ENCODE assay signal across 15 cellular contexts in the genomic region with DNA sequence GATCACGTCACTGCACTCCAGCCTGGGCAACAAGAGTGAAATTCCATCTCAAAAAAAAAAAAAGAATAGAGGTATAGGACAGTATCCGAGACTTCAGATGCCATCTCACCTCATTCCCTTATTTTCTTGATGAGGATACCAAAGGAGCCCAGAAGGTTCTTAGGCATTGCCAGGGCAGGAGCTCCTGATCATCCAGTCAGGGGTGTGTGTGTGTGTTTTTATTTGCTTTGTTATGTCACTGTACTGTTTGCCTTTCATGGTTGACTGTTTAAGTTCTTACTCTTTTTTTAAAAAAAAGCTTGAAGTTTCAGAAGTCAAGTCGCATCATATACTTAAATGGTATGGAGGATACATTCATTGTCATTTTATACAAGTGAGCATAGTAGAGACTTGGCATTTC.
A peak's percentile ranks its signal among the peaks of the same experiment; 100 is the strongest.
DNase-seq lines count a peak whose midpoint lies in the region; ATAC-seq, FAIRE-seq and TF ChIP-seq lines count a peak whose summit lies in the region.
"Had no signal": no experiment of that assay in that cellular context is flagged by ENCODE, and none has a peak within 500 bp of the region (broad histone marks: within the 10 kb centered on the region; RNA-seq: fewer than 3 reads in every experiment).

No MANE protein-coding gene starts in this region.

- H3K9me3 ChIP-seq in PC-3 (ENCODE audit: low read length) (no peaks in the 10 kb centered on the region), pancreas (no peaks in the 10 kb centered on the region), MG63 (no peaks in the 10 kb centered on the region)
- H3K9me3 ChIP-seq: BLaER1, Caco-2 had no signal

- CTCF ChIA-PET in PC-3 (lab: Charles Lee): interaction anchor here (0.7 kb wide), 1 partner anchor 104 kb away, joined by 4 read pairs; no protein-coding TSS in a partner anchor

- H3F3A ChIP-seq in PC-3 (ENCODE audit: low read length, unreplicated experiment): no peaks in the 10 kb centered on the region

- no peak for FAIRE-seq in pancreas (lab: Jason Lieb, UNC)

- H3K27me3 ChIP-seq in PC-3 (ENCODE audit: low read length) (no peaks in the 10 kb centered on the region), pancreas (no peaks in the 10 kb centered on the region), MG63 (no peaks in the 10 kb centered on the region)

- H3K9me2 ChIP-seq in PC-3 (replicated peaks; ENCODE audit: low read length): no peaks in the 10 kb centered on the region

- H3K4me1 ChIP-seq in PC-3 (ENCODE audit: insufficient read depth, low read length) (no peaks in the 10 kb centered on the region), pancreas (no peaks in the 10 kb centered on the region)
- H3K4me1 ChIP-seq: Caco-2 had no signal

- ATAC-seq in PC-3 (peak; percentile 77), pancreas (peak in 3 of 4 donors; percentile 28 to 32 (median 32)), GM21529 (IDR thresholded peaks at IDR 0.05; ENCODE audit: unreplicated experiment) (no peak)
- ATAC-seq: GM23338 had no signal

- no peak overlapping the region for H3K4me3 Mint-ChIP-seq in activated CD4-positive, alpha-beta T cell treated with anti-CD3 and anti-CD28 coated beads, Interleukin-2, amount 10 ng/mL, durations not matched to agents 24 days and 14 days
- no peak overlapping the region for H3K4me3 Mint-ChIP-seq in immature natural killer cell
- H3K4me3 Mint-ChIP-seq: CD8-positive, alpha-beta memory T cell; GM23338 had no signal

- H3K4me1 Mint-ChIP-seq in activated CD4-positive, alpha-beta T cell treated with anti-CD3 and anti-CD28 coated beads, Interleukin-2, amount 10 ng/mL, durations not matched to agents 24 days and 14 days: peaks cover 80% of the 10 kb centered on the region
- peaks cover 42 to 58% of the 10 kb centered on the region in 2 donors for H3K4me1 Mint-ChIP-seq in immature natural killer cell

- POLR2A ChIA-PET in PC-3 (lab: Charles Lee; ENCODE audit: unreplicated experiment): interaction anchor here (0.5 to 0.7 kb wide), 2 partner anchors 112 to 343 kb away, joined by 4 read pairs; no protein-coding TSS in a partner anchor

- peaks cover 57% of the 10 kb centered on the region for H3K36me3 Mint-ChIP-seq in activated CD4-positive, alpha-beta T cell treated with anti-CD3 and anti-CD28 coated beads, Interleukin-2, amount 10 ng/mL, durations not matched to agents 24 days and 14 days (ENCODE audit: low read depth)
- peaks cover 21 to 37% (median 27%) of the 10 kb centered on the region in 3 donors for H3K36me3 Mint-ChIP-seq in immature natural killer cell

- peak overlapping the region; percentile 60 for H3K27ac Mint-ChIP-seq in activated CD4-positive, alpha-beta T cell treated with anti-CD3 and anti-CD28 coated beads, Interleukin-2, amount 10 ng/mL, durations not matched to agents 24 days and 14 days
- H3K27ac Mint-ChIP-seq in immature natural killer cell: no peak overlapping the region
- H3K27ac Mint-ChIP-seq: GM23338 had no signal

- TF ChIP-seq CTCF in PC-3 (conservative IDR thresholded peaks at IDR 0.05; ENCODE audit: low read depth, low read length) (no peak), pancreas (IDR thresholded peaks at IDR 0.05) (no peak)

- H3K36me3 ChIP-seq in PC-3 (ENCODE audit: low read depth, low read length): no peaks in the 10 kb centered on the region
- H3K36me3 ChIP-seq in pancreas: no peaks in the 10 kb centered on the region
- H3K36me3 ChIP-seq in MG63: no peaks in the 10 kb centered on the region

- no peak for DNase-seq in activated CD4-positive, alpha-beta T cell treated with anti-CD3 and anti-CD28 coated beads, Interleukin-2, amount 10 ng/mL, durations not matched to agents 24 days and 14 days
- DNase-seq in activated CD4-positive, alpha-beta T cell treated with anti-CD3 and anti-CD28 coated beads for 48 hours: no peak
- DNase-seq in DMS53 (lab: John Stamatoyannopoulos, UW) (peak; percentile 43), PC-3 (peak; percentile 23), pancreas (no peak), MG63 (no peak), immature natural killer cell (no peak)
- DNase-seq: AML-193; Caco-2; CD8-positive, alpha-beta memory T cell; H7 had no signal

- H3K79me2 ChIP-seq in PC-3 (ENCODE audit: low read length): no peaks in the 10 kb centered on the region

- H3K27ac ChIP-seq in PC-3 (ENCODE audit: low read length) (no peak overlapping the region), pancreas (no peak overlapping the region)
- H3K27ac ChIP-seq: 22Rv1, BLaER1 had no signal

- H3K9ac ChIP-seq in PC-3 (ENCODE audit: low read length): no peak overlapping the region
- H3K9ac ChIP-seq: BLaER1 had no signal

- no TSS peak for BruUV-seq in PC-3 (replicated peaks; lab: Mats Ljungman, UMichigan)

- H3K9me3 Mint-ChIP-seq in activated CD4-positive, alpha-beta T cell treated with anti-CD3 and anti-CD28 coated beads, Interleukin-2, amount 10 ng/mL, durations not matched to agents 24 days and 14 days: peaks cover 7% of the 10 kb centered on the region
- H3K9me3 Mint-ChIP-seq in immature natural killer cell: no peaks in the 10 kb centered on the region
- H3K9me3 Mint-ChIP-seq: CD8-positive, alpha-beta memory T cell; GM23338 had no signal

- H3K4me3 ChIP-seq in PC-3 (ENCODE audit: low read length): no peak overlapping the region
- no peak overlapping the region for H3K4me3 ChIP-seq in pancreas
- H3K4me3 ChIP-seq in MG63: no peak overlapping the region
- H3K4me3 ChIP-seq: BLaER1, GM23338 had no signal

- no peaks in the 10 kb centered on the region for H4K20me1 ChIP-seq in PC-3 (ENCODE audit: low read length)

- H2AFZ ChIP-seq in PC-3 (ENCODE audit: low read length): no peak overlapping the region
- H2AFZ ChIP-seq: GM23338 had no signal

- no peak overlapping the region for H3K4me2 ChIP-seq in PC-3 (ENCODE audit: low read length)
- H3K4me2 ChIP-seq: GM23338 had no signal

- no peaks in the 10 kb centered on the region for H3K27me3 Mint-ChIP-seq in activated CD4-positive, alpha-beta T cell treated with anti-CD3 and anti-CD28 coated beads, Interleukin-2, amount 10 ng/mL, durations not matched to agents 24 days and 14 days
- H3K27me3 Mint-ChIP-seq in immature natural killer cell (ENCODE audit: low read depth in 3 of 3): peaks cover 0 to 2% (median 0%) of the 10 kb centered on the region in 3 donors
- H3K27me3 Mint-ChIP-seq: CD8-positive, alpha-beta memory T cell had no signal

- intact Hi-C loops in activated CD4-positive, alpha-beta T cell treated with anti-CD3 and anti-CD28 coated beads, Interleukin-2, amount 10 ng/mL, durations not matched to agents 24 days and 14 days (cut with micrococcal nuclease): loop anchor here (10.0 kb wide), 1 partner anchor 286 kb away; the partner anchor contains the start of gene ARL8B
- intact Hi-C loops in PC-3 (cut with micrococcal nuclease) (no loop called here), pancreas (cut with DNase I) (no loop called here)

- 98 to 99% methylated on average over 3 of the region's 3 CpGs for WGBS in pancreas, 2 donors

Comparison
In these comparisons a context has a peak if more than half of its experiments do, and no peak if none do; other contexts are left out.
1. DNase-seq: peak in DMS53 (single experiment) and PC-3 (single experiment); none in activated CD4-positive, alpha-beta T cell treated with anti-CD3 and anti-CD28 coated beads, Interleukin-2, amount 10 ng/mL, durations not matched to agents 24 days and 14 days (single experiment), activated CD4-positive, alpha-beta T cell treated with anti-CD3 and anti-CD28 coated beads for 48 hours (single experiment), pancreas (0 of 6), MG63 (single experiment) and immature natural killer cell (0 of 3).